1 cellular context compared by ENCODE assay signal in the genomic region with DNA sequence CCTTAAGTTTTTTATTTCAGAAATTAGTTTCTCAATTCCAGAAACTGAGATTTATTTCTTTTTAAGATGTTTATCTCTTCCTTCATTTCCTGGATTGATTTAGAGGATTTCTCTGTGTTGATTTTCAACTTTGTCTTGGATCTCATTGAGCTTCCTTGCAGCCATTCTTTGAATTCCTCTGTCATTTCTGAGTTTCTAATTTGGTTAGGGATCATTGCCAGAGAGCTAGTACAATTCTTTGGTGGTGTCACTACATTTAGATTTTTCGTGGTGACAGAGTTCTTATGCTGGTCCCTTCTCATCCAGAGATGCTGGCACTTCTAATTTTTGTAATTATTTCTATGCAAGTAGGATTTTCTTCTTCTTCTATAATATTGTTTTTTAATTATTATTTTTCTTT.
TF ChIP-seq lines count a peak whose summit lies in the region.

No MANE protein-coding gene starts in this region.

TF ChIP-seq in GM23338, 12 proteins besides CTCF, POLR2A, EP300 and RAD21 (continued from another document):
- TF ChIP-seq, protein P1, sequence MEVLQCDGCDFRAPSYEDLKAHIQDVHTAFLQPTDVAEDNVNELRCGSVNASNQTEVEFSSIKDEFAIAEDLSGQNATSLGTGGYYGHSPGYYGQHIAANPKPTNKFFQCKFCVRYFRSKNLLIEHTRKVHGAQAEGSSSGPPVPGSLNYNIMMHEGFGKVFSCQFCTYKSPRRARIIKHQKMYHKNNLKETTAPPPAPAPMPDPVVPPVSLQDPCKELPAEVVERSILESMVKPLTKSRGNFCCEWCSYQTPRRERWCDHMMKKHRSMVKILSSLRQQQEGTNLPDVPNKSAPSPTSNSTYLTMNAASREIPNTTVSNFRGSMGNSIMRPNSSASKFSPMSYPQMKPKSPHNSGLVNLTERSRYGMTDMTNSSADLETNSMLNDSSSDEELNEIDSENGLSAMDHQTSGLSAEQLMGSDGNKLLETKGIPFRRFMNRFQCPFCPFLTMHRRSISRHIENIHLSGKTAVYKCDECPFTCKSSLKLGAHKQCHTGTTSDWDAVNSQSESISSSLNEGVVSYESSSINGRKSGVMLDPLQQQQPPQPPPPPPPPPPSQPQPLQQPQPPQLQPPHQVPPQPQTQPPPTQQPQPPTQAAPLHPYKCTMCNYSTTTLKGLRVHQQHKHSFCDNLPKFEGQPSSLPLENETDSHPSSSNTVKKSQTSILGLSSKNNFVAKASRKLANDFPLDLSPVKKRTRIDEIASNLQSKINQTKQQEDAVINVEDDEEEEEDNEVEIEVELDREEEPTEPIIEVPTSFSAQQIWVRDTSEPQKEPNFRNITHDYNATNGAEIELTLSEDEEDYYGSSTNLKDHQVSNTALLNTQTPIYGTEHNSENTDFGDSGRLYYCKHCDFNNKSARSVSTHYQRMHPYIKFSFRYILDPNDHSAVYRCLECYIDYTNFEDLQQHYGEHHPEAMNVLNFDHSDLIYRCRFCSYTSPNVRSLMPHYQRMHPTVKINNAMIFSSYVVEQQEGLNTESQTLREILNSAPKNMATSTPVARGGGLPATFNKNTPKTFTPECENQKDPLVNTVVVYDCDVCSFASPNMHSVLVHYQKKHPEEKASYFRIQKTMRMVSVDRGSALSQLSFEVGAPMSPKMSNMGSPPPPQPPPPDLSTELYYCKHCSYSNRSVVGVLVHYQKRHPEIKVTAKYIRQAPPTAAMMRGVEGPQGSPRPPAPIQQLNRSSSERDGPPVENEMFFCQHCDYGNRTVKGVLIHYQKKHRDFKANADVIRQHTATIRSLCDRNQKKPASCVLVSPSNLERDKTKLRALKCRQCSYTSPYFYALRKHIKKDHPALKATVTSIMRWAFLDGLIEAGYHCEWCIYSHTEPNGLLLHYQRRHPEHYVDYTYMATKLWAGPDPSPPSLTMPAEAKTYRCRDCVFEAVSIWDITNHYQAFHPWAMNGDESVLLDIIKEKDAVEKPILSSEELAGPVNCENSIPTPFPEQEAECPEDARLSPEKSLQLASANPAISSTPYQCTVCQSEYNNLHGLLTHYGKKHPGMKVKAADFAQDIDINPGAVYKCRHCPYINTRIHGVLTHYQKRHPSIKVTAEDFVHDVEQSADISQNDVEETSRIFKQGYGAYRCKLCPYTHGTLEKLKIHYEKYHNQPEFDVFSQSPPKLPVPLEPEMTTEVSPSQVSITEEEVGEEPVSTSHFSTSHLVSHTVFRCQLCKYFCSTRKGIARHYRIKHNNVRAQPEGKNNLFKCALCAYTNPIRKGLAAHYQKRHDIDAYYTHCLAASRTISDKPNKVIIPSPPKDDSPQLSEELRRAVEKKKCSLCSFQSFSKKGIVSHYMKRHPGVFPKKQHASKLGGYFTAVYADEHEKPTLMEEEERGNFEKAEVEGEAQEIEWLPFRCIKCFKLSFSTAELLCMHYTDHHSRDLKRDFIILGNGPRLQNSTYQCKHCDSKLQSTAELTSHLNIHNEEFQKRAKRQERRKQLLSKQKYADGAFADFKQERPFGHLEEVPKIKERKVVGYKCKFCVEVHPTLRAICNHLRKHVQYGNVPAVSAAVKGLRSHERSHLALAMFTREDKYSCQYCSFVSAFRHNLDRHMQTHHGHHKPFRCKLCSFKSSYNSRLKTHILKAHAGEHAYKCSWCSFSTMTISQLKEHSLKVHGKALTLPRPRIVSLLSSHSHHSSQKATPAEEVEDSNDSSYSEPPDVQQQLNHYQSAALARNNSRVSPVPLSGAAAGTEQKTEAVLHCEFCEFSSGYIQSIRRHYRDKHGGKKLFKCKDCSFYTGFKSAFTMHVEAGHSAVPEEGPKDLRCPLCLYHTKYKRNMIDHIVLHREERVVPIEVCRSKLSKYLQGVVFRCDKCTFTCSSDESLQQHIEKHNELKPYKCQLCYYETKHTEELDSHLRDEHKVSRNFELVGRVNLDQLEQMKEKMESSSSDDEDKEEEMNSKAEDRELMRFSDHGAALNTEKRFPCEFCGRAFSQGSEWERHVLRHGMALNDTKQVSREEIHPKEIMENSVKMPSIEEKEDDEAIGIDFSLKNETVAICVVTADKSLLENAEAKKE (CRISPR knock-in tag; IDR thresholded peaks at IDR 0.05) = no peak
- TF ChIP-seq CREB1 (CRISPR knock-in tag; IDR thresholded peaks at IDR 0.05; ENCODE audit: low read depth) = no peak
